ENCODE assay signal across 18 cellular contexts in genomic region chr4:126038492-126039236, GRCh38.
DNase-seq lines count a peak whose midpoint lies in the region; ATAC-seq and TF ChIP-seq lines count a peak whose summit lies in the region.
"Had no signal": no experiment of that assay in that cellular context is flagged by ENCODE, and none has a peak within 500 bp of the region (broad histone marks: within the 10 kb centered on the region; RNA-seq: fewer than 3 reads in every experiment).

No MANE protein-coding gene starts in this region.

- dilution Hi-C loops in IMR-90 (cut with HindIII; ENCODE audit: low sequenced_read_pairs, unreplicated experiment) = no loop called here

- no peak overlapping the region for H3K18ac ChIP-seq in IMR-90 (ENCODE audit: low read depth, low read length)

- peak overlapping the region; percentile 82 to 91 (median 85) for H3K27ac Mint-ChIP-seq in nephron
- H3K27ac Mint-ChIP-seq: GM23338 had no signal

- no peaks in the 10 kb centered on the region for H3K36me3 Mint-ChIP-seq in nephron (ENCODE audit: low read depth)

- no peak overlapping the region for H3K4me2 ChIP-seq in IMR-90 (ENCODE audit: low read depth, low read length)
- H3K4me2 ChIP-seq: GM23338 had no signal

- no peak overlapping the region for H2AFZ ChIP-seq in IMR-90 (replicated peaks; ENCODE audit: low read length, poor library complexity)
- H2AFZ ChIP-seq: GM23338 had no signal

- no peaks in the 10 kb centered on the region for H3K79me1 ChIP-seq in IMR-90 (ENCODE audit: low read depth in 1 of 2, low read length in 2 of 2)

- intact Hi-C loops in IMR-90 (cut with micrococcal nuclease) = no loop called here

- H2BK20ac ChIP-seq in IMR-90 (ENCODE audit: low read depth, low read length) = no peak overlapping the region

- WGBS in IMR-90 (ENCODE audit: extremely low coverage in 2 of 2, insufficient read length in 1 of 2), 2 experiments = no CpG with 5 or more reads among the region's 2 CpGs

- no peak overlapping the region for H3K4me3 ChIP-seq in IMR-90 (ENCODE audit: insufficient read depth, low read depth, low read length)
- H3K4me3 ChIP-seq in choroid plexus epithelial cell (ENCODE audit: low read depth, low read length) = no peak overlapping the region
- H3K4me3 ChIP-seq: GM23338 had no signal

- H4K8ac ChIP-seq in IMR-90 (ENCODE audit: low read depth in 2 of 2, low read length in 2 of 2) = no peak overlapping the region

- H2BK120ac ChIP-seq in IMR-90 (ENCODE audit: low read depth, low read length) = no peak overlapping the region

- BruUV-seq in IMR-90 (replicated peaks; lab: Mats Ljungman, UMichigan) = no TSS peak

- no peaks in the 10 kb centered on the region for H3K9me3 ChIP-seq in IMR-90 (ENCODE audit: control insufficient read depth, insufficient read depth, low read length)

- no peak overlapping the region for H3K23ac ChIP-seq in IMR-90 (ENCODE audit: low read depth, low read length)

- H2BK15ac ChIP-seq in IMR-90 (ENCODE audit: low read depth, low read length) = no peak overlapping the region

- H3K27me3 Mint-ChIP-seq in nephron (ENCODE audit: low read depth) = no peaks in the 10 kb centered on the region

- in situ Hi-C loops in Caki2 (cut with HindIII; ENCODE audit: low pct_unique_long_range_greater_than_20kb, low sequenced_read_pairs) = no loop called here
- in situ Hi-C loops in IMR-90 (cut with MboI; ENCODE audit: low sequenced_read_pairs) = no loop called here

- no peak overlapping the region for H4K91ac ChIP-seq in IMR-90 (ENCODE audit: insufficient read depth, low read depth, low read length)

- H3K56ac ChIP-seq in IMR-90 (ENCODE audit: extremely low read depth, insufficient read depth, low read length) = no peak overlapping the region

- H3K27ac ChIP-seq in IMR-90 (ENCODE audit: insufficient read depth, low read length) = no peak overlapping the region
- H3K27ac ChIP-seq in substantia nigra (ENCODE audit: low read depth, low read length, poor library complexity, severe bottlenecking) = no peak overlapping the region

- no peak for TF ChIP-seq RAD21 in IMR-90 (IDR thresholded peaks at IDR 0.05; ENCODE audit: low read length)

- H3K4me1 ChIP-seq in IMR-90 (ENCODE audit: control insufficient read depth, insufficient read depth, low read length) = no peaks in the 10 kb centered on the region

- H2AK9ac ChIP-seq in IMR-90 (replicated peaks; ENCODE audit: low read depth, low read length, poor library complexity) = no peak overlapping the region

- TF ChIP-seq CTCF in IMR-90 (conservative IDR thresholded peaks at IDR 0.05; ENCODE audit: low read depth, low read length) (no peak), choroid plexus epithelial cell (conservative IDR thresholded peaks at IDR 0.05; ENCODE audit: low read depth, low read length) (no peak), nephron (IDR thresholded peaks at IDR 0.05; ENCODE audit: unreplicated experiment in 3 of 3) (no peak)

- DNase-seq in Caki2 (ENCODE audit: low read depth) (peak; percentile 3), IMR-90 (no peak), choroid plexus epithelial cell (ENCODE audit: low read depth) (peak; percentile 27), nucleus accumbens (lab: John Stamatoyannopoulos, UW) (no peak), substantia nigra (lab: John Stamatoyannopoulos, UW) (no peak)
- DNase-seq: ACHN, C1 segment of cervical spinal cord, KBM-7, NCI-H1694 treated with DMSO at 0.1 percent for 48 hours, NCI-H2107, NCI-H524, NCI-H82, PC-3, RPMI8226, SHP77 treated with DMSO at 0.1 percent for 48 hours had no signal

- H4K5ac ChIP-seq in IMR-90 (ENCODE audit: low read depth, low read length) = no peak overlapping the region

- POLR2A ChIA-PET in IMR-90 (lab: Charles Lee; ENCODE audit: unreplicated experiment) = no interaction called here

- H3K9me3 Mint-ChIP-seq in nephron = no peaks in the 10 kb centered on the region
- H3K9me3 Mint-ChIP-seq: GM23338 had no signal

- no peak overlapping the region for H3K14ac ChIP-seq in IMR-90 (replicated peaks; ENCODE audit: low read depth, low read length)

- no peak for TF ChIP-seq POLR2A in IMR-90 (IDR thresholded peaks at IDR 0.05; ENCODE audit: low read depth, low read length)

- peaks cover 4% of the 10 kb centered on the region for H3K4me1 Mint-ChIP-seq in nephron
- H3K4me1 Mint-ChIP-seq: GM23338 had no signal

- no peaks in the 10 kb centered on the region for H3K27me3 ChIP-seq in IMR-90 (ENCODE audit: control insufficient read depth, insufficient read depth, low read length)

- H3K4me3 Mint-ChIP-seq in nephron = no peak overlapping the region
- H3K4me3 Mint-ChIP-seq: GM23338 had no signal

- CTCF ChIA-PET in IMR-90 (lab: Yijun Ruan, JAX) = interaction anchor here (0.9 kb wide), 1 partner anchor 20 kb away, joined by 4 read pairs; no protein-coding TSS in a partner anchor

- no peak overlapping the region for H3K4ac ChIP-seq in IMR-90 (ENCODE audit: low read depth, low read length)

- H4K20me1 ChIP-seq in IMR-90 (ENCODE audit: insufficient read depth, low read length) = no peaks in the 10 kb centered on the region

- H2BK5ac ChIP-seq in IMR-90 (ENCODE audit: low read depth, low read length, poor library complexity, severe bottlenecking) = no peak overlapping the region

- no peak overlapping the region for H2AK5ac ChIP-seq in IMR-90 (ENCODE audit: low read depth, low read length)

- no peak overlapping the region for H3K9ac ChIP-seq in IMR-90 (ENCODE audit: low read depth, low read length)

- H3K36me3 ChIP-seq in IMR-90 (ENCODE audit: control insufficient read depth, insufficient read depth, low read length) = no peaks in the 10 kb centered on the region

- ATAC-seq in IMR-90 (ENCODE audit: low read depth) (peak; percentile 54), GM18868 (IDR thresholded peaks at IDR 0.05; ENCODE audit: unreplicated experiment) (no peak)
- ATAC-seq: GM23338, PC-3 had no signal

- no peaks in the 10 kb centered on the region for H3K9me1 ChIP-seq in IMR-90 (ENCODE audit: insufficient read depth, low read length)

TF ChIP-seq in IMR-90, 13 proteins besides CTCF, POLR2A, EP300 and RAD21:
- TF ChIP-seq ELK1 (IDR thresholded peaks at IDR 0.05; ENCODE audit: borderline replicate concordance, low read depth, low read length) (no peak), MAFK (IDR thresholded peaks at IDR 0.05; ENCODE audit: low read depth, low read length) (peak; percentile 92)

Comparison
In these comparisons a context has a peak if more than half of its experiments do, and no peak if none do; other contexts are left out.
1. DNase-seq: peak in Caki2 (single experiment) and choroid plexus epithelial cell (single experiment); none in IMR-90 (single experiment), nucleus accumbens (0 of 56) and substantia nigra (0 of 49).